In genomic region chr9:129270903-129271431, GRCh38 we compare ENCODE assay signal across 8 cellular contexts.
A peak's percentile ranks its signal among the peaks of the same experiment; 100 is the strongest.
DNase-seq lines count a peak whose midpoint lies in the region; ATAC-seq and TF ChIP-seq lines count a peak whose summit lies in the region.

No MANE protein-coding gene starts in this region.

- H3K9me3 ChIP-seq in MG63, result no peaks in the 10 kb centered on the region

- DNase-seq in activated naive CD4-positive, alpha-beta T cell treated with anti-CD3 and anti-CD28 coated beads, Interleukin-2, amount 10 ng/mL, durations not matched to agents 7 days and 5 days, result peak; percentile 41
- DNase-seq in activated naive CD4-positive, alpha-beta T cell (lab: John Stamatoyannopoulos, UW), result no peak
- peak in 1 of 2 donors; percentile 59 for DNase-seq in activated naive CD4-positive, alpha-beta T cell treated with anti-CD3 and anti-CD28 coated beads, Interleukin-2, amount 50 U/mL, for 72 hours (ENCODE audit: low spot score in 2 of 2)
- DNase-seq in pons (ENCODE audit: low spot score) (peak; percentile 21), NCI-H2029 (lab: John Stamatoyannopoulos, UW) (no peak), MG63 (no peak), RWPE1 (ENCODE audit: low spot score) (no peak)

- CTCF ChIA-PET in activated naive CD4-positive, alpha-beta T cell treated with anti-CD3 and anti-CD28 coated beads, Interleukin-2, amount 10 ng/mL, durations not matched to agents 7 days and 5 days (lab: Charles Lee), result no interaction called here
- CTCF ChIA-PET in RWPE1 (lab: Yijun Ruan, JAX), result interaction anchor here (0.6 kb wide), 1 partner anchor 348 kb away, joined by 5 read pairs; no protein-coding TSS in a partner anchor

- H3K4me3 Mint-ChIP-seq in activated naive CD4-positive, alpha-beta T cell treated with anti-CD3 and anti-CD28 coated beads, Interleukin-2, amount 10 ng/mL, durations not matched to agents 7 days and 5 days, result peak overlapping the region; percentile 36

- peaks cover 44% of the 10 kb centered on the region for H3K4me1 Mint-ChIP-seq in activated naive CD4-positive, alpha-beta T cell treated with anti-CD3 and anti-CD28 coated beads, Interleukin-2, amount 10 ng/mL, durations not matched to agents 7 days and 5 days

- no peaks in the 10 kb centered on the region for H3K27me3 ChIP-seq in MG63

- H3K4me3 ChIP-seq in MG63, result no peak overlapping the region

- H3K27ac Mint-ChIP-seq in activated naive CD4-positive, alpha-beta T cell treated with anti-CD3 and anti-CD28 coated beads, Interleukin-2, amount 10 ng/mL, durations not matched to agents 7 days and 5 days, result peak overlapping the region; percentile 90
- H3K27ac Mint-ChIP-seq in activated naive CD4-positive, alpha-beta T cell treated with anti-CD3 and anti-CD28 coated beads, Interleukin-2, amount 50 U/mL, for 72 hours, result peak overlapping the region in 1 of 2 donors; percentile 49

- no peaks in the 10 kb centered on the region for H3K36me3 ChIP-seq in MG63

- ATAC-seq in HG03097 (IDR thresholded peaks at IDR 0.05; ENCODE audit: low FRiP score, unreplicated experiment), result peak; percentile 44
- ATAC-seq in activated naive CD4-positive, alpha-beta T cell treated with anti-CD3 and anti-CD28 coated beads, Interleukin-2, amount 50 U/mL, for 72 hours, result peak; percentile 1 to 76

- H3K9me3 Mint-ChIP-seq in activated naive CD4-positive, alpha-beta T cell treated with anti-CD3 and anti-CD28 coated beads, Interleukin-2, amount 10 ng/mL, durations not matched to agents 7 days and 5 days, result no peaks in the 10 kb centered on the region
- no peaks in the 10 kb centered on the region for H3K9me3 Mint-ChIP-seq in activated naive CD4-positive, alpha-beta T cell treated with anti-CD3 and anti-CD28 coated beads, Interleukin-2, amount 50 U/mL, for 72 hours

- no peaks in the 10 kb centered on the region for H3K36me3 Mint-ChIP-seq in activated naive CD4-positive, alpha-beta T cell treated with anti-CD3 and anti-CD28 coated beads, Interleukin-2, amount 10 ng/mL, durations not matched to agents 7 days and 5 days
- H3K36me3 Mint-ChIP-seq in activated naive CD4-positive, alpha-beta T cell treated with anti-CD3 and anti-CD28 coated beads, Interleukin-2, amount 50 U/mL, for 72 hours, result no peaks in the 10 kb centered on the region

- no peak for TF ChIP-seq CTCF in RWPE1 (conservative IDR thresholded peaks at IDR 0.05; ENCODE audit: low read depth)

- peaks cover 50% of the 10 kb centered on the region for H3K27me3 Mint-ChIP-seq in activated naive CD4-positive, alpha-beta T cell treated with anti-CD3 and anti-CD28 coated beads, Interleukin-2, amount 10 ng/mL, durations not matched to agents 7 days and 5 days

- POLR2A ChIA-PET in RWPE1 (lab: Yijun Ruan, JAX; ENCODE audit: low non-redundant PET), result no interaction called here

- H3K27ac ChIP-seq in RWPE1, result no peak overlapping the region

Comparison
In these comparisons a context has a peak if more than half of its experiments do, and no peak if none do; other contexts are left out.
1. DNase-seq: peak in activated naive CD4-positive, alpha-beta T cell treated with anti-CD3 and anti-CD28 coated beads, Interleukin-2, amount 10 ng/mL, durations not matched to agents 7 days and 5 days (single experiment) and pons (single experiment); none in activated naive CD4-positive, alpha-beta T cell (0 of 4), NCI-H2029 (single experiment), MG63 (single experiment) and RWPE1 (single experiment).